Comparison of ENCODE assay signal across 13 cellular contexts in genomic region chr6:160101262-160102205, GRCh38. TPM values are rescaled to one million over a fixed set of nuclear protein-coding genes. Genes with fewer than 3 reads are reported as not detected.
DNase-seq lines count a peak whose midpoint lies in the region; ATAC-seq and TF ChIP-seq lines count a peak whose summit lies in the region.
"Had no signal": no experiment of that assay in that cellular context is flagged by ENCODE, and none has a peak within 500 bp of the region (broad histone marks: within the 10 kb centered on the region; RNA-seq: fewer than 3 reads in every experiment).

No MANE protein-coding gene starts in this region.

- H3K4me1 Mint-ChIP-seq in activated CD4-positive, alpha-beta T cell treated with anti-CD3 and anti-CD28 coated beads for 36 hours = peaks cover 11% of the 10 kb centered on the region
- H3K4me1 Mint-ChIP-seq in activated CD4-positive, alpha-beta memory T cell treated with anti-CD3 and anti-CD28 coated beads for 36 hours (ENCODE audit: low read depth) = peaks cover 13% of the 10 kb centered on the region

- H3K27me3 ChIP-seq in heart right ventricle (no peaks in the 10 kb centered on the region), sigmoid colon (no peaks in the 10 kb centered on the region)
- H3K27me3 ChIP-seq in effector memory CD4-positive, alpha-beta T cell (replicated peaks; ENCODE audit: control insufficient read depth, insufficient read depth, low read length, poor library complexity, severe bottlenecking) = no peaks in the 10 kb centered on the region
- H3K27me3 ChIP-seq: testis had no signal

- 68 to 74% methylated on average over 23 of the region's 23 CpGs for WGBS in heart right ventricle, 2 donors
- 84 to 90% methylated on average over 23 of the region's 23 CpGs for WGBS in sigmoid colon, 2 donors

- H3K4me3 ChIP-seq in heart right ventricle (no peak overlapping the region), sigmoid colon (no peak overlapping the region)
- no peak overlapping the region for H3K4me3 ChIP-seq in effector memory CD4-positive, alpha-beta T cell (ENCODE audit: insufficient read depth, low read depth, low read length, poor library complexity, severe bottlenecking)
- H3K4me3 ChIP-seq: prostate gland, testis had no signal

- peak overlapping the region; percentile 61 for H3K27ac Mint-ChIP-seq in activated CD4-positive, alpha-beta T cell treated with anti-CD3 and anti-CD28 coated beads for 36 hours
- H3K27ac Mint-ChIP-seq in activated CD4-positive, alpha-beta memory T cell treated with anti-CD3 and anti-CD28 coated beads for 36 hours = peak overlapping the region; percentile 57

- no peaks in the 10 kb centered on the region for H3K27me3 Mint-ChIP-seq in activated CD4-positive, alpha-beta T cell treated with anti-CD3 and anti-CD28 coated beads for 36 hours
- no peaks in the 10 kb centered on the region for H3K27me3 Mint-ChIP-seq in activated CD4-positive, alpha-beta memory T cell treated with anti-CD3 and anti-CD28 coated beads for 36 hours

- H3K4me3 Mint-ChIP-seq in activated CD4-positive, alpha-beta T cell treated with anti-CD3 and anti-CD28 coated beads for 36 hours = no peak overlapping the region
- no peak overlapping the region for H3K4me3 Mint-ChIP-seq in activated CD4-positive, alpha-beta memory T cell treated with anti-CD3 and anti-CD28 coated beads for 36 hours

- H3K9me3 Mint-ChIP-seq in activated CD4-positive, alpha-beta T cell treated with anti-CD3 and anti-CD28 coated beads for 36 hours (ENCODE audit: low read depth) = no peaks in the 10 kb centered on the region
- no peaks in the 10 kb centered on the region for H3K9me3 Mint-ChIP-seq in activated CD4-positive, alpha-beta memory T cell treated with anti-CD3 and anti-CD28 coated beads for 36 hours

- TF ChIP-seq POLR2A in sigmoid colon (IDR thresholded peaks at IDR 0.05) = no peak

- no peak for DNase-seq in activated CD4-positive, alpha-beta T cell treated with anti-CD3 and anti-CD28 coated beads for 36 hours
- DNase-seq in activated CD4-positive, alpha-beta T cell treated with anti-CD3 and anti-CD28 coated beads for 1 hour = no peak
- no peak for DNase-seq in activated CD4-positive, alpha-beta memory T cell treated with anti-CD3 and anti-CD28 coated beads for 36 hours
- DNase-seq in heart right ventricle (peak in 1 of 2 donors; percentile 33), sciatic nerve (ENCODE audit: low spot score) (no peak), sigmoid colon (no peak)
- DNase-seq in stimulated activated CD4-positive, alpha-beta T cell treated with anti-CD3 and anti-CD28 coated beads, Interleukin-15, amount 100 ng/mL, for 24 hours = no peak
- DNase-seq in effector memory CD4-positive, alpha-beta T cell = no peak
- DNase-seq: NCI-H187, PC-3, testis had no signal

- H3K36me3 ChIP-seq in heart right ventricle = peaks cover 0 to 97% (median 54%) of the 10 kb centered on the region in 9 donors
- H3K36me3 ChIP-seq in sigmoid colon = peaks cover 22 to 70% (median 36%) of the 10 kb centered on the region in 4 donors
- peaks cover 39% of the 10 kb centered on the region for H3K36me3 ChIP-seq in effector memory CD4-positive, alpha-beta T cell (ENCODE audit: control insufficient read depth, insufficient read depth, low read length)
- H3K36me3 ChIP-seq: prostate gland had no signal

- TF ChIP-seq CTCF in heart right ventricle (IDR thresholded peaks at IDR 0.05) = no peak
- TF ChIP-seq CTCF in sigmoid colon (IDR thresholded peaks at IDR 0.05) = no peak

- no peak for TF ChIP-seq EP300 in sigmoid colon (IDR thresholded peaks at IDR 0.05)

- CTCF ChIA-PET in activated CD4-positive, alpha-beta T cell treated with anti-CD3 and anti-CD28 coated beads for 36 hours (lab: Charles Lee) = interaction anchor here (0.5 to 1.5 kb wide), 5 partner anchors 12 to 831 kb away, joined by 3 to 4 read pairs (median 3); no protein-coding TSS in a partner anchor
- CTCF ChIA-PET in activated CD4-positive, alpha-beta memory T cell treated with anti-CD3 and anti-CD28 coated beads for 36 hours (lab: Charles Lee) = no interaction called here

- POLR2A ChIA-PET in activated CD4-positive, alpha-beta T cell treated with anti-CD3 and anti-CD28 coated beads for 36 hours (lab: Charles Lee) = no interaction called here
- POLR2A ChIA-PET in activated CD4-positive, alpha-beta memory T cell treated with anti-CD3 and anti-CD28 coated beads for 36 hours (lab: Charles Lee) = no interaction called here

- peaks cover 58% of the 10 kb centered on the region for H3K36me3 Mint-ChIP-seq in activated CD4-positive, alpha-beta T cell treated with anti-CD3 and anti-CD28 coated beads for 36 hours (ENCODE audit: low read depth)
- peaks cover 55% of the 10 kb centered on the region for H3K36me3 Mint-ChIP-seq in activated CD4-positive, alpha-beta memory T cell treated with anti-CD3 and anti-CD28 coated beads for 36 hours

- peak; percentile 16 for ATAC-seq in activated CD4-positive, alpha-beta T cell treated with anti-CD3 and anti-CD28 coated beads for 36 hours
- ATAC-seq in heart right ventricle (peak in 7 of 8 donors; percentile 13 to 64 (median 27)), sciatic nerve (peak; percentile 5)
- ATAC-seq: PC-3 had no signal

- peaks cover 0 to 27% (median 6%) of the 10 kb centered on the region in 9 donors for H3K4me1 ChIP-seq in heart right ventricle
- H3K4me1 ChIP-seq in sigmoid colon = no peaks in the 10 kb centered on the region
- H3K4me1 ChIP-seq in effector memory CD4-positive, alpha-beta T cell (ENCODE audit: control insufficient read depth, insufficient read depth, low read length, poor library complexity, severe bottlenecking) = no peaks in the 10 kb centered on the region
- H3K4me1 ChIP-seq: prostate gland, testis had no signal

- H3K9me3 ChIP-seq in heart right ventricle = no peaks in the 10 kb centered on the region
- no peaks in the 10 kb centered on the region for H3K9me3 ChIP-seq in sigmoid colon
- H3K9me3 ChIP-seq in effector memory CD4-positive, alpha-beta T cell (ENCODE audit: control insufficient read depth, low read length) = no peaks in the 10 kb centered on the region
- H3K9me3 ChIP-seq: prostate gland, testis had no signal

- peak overlapping the region in 1 of 10 donors; percentile 10 for H3K27ac ChIP-seq in heart right ventricle
- no peak overlapping the region for H3K27ac ChIP-seq in sigmoid colon
- H3K27ac ChIP-seq in effector memory CD4-positive, alpha-beta T cell (ENCODE audit: insufficient read depth, low read length, poor library complexity, severe bottlenecking) = no peak overlapping the region
- H3K27ac ChIP-seq: testis had no signal

- intact Hi-C loops in activated CD4-positive, alpha-beta T cell treated with anti-CD3 and anti-CD28 coated beads for 36 hours (cut with DNase I, micrococcal nuclease) = loop anchor here (1.0 to 10.0 kb wide), 3 partner anchors 134 to 407 kb away; partner anchors contain the start of gene SOD2 (in 1 of the 2)
- intact Hi-C loops in activated CD4-positive, alpha-beta memory T cell treated with anti-CD3 and anti-CD28 coated beads for 36 hours (cut with micrococcal nuclease) = loop anchor here (2.0 kb wide), 2 partner anchors 239 to 311 kb away; partner anchors contain the start of gene MRPL18
- intact Hi-C loops in heart right ventricle (cut with DNase I) = loop anchor here in 2 of 10 donors (5.0 to 10.0 kb wide), 2 partner anchors 237 to 239 kb away; no protein-coding TSS in a partner anchor
- intact Hi-C loops in sciatic nerve (cut with DNase I) = no loop called here
- intact Hi-C loops in sigmoid colon (cut with DNase I) = no loop called here

RNA-seq across cellular contexts. Expression of gene SLC22A1, which starts 20.1 kb away (rescaled TPM):
- total RNA-seq in activated CD4-positive, alpha-beta T cell treated with anti-CD3 and anti-CD28 coated beads for 36 hours = 1 to 10 TPM in 1 of 2 experiments, under 1 TPM in 1; 0.78 to 1.2 TPM
- under 1 TPM; 0.14 to 0.99 TPM for total RNA-seq in activated CD4-positive, alpha-beta memory T cell treated with anti-CD3 and anti-CD28 coated beads for 36 hours
- 1 to 10 TPM in 1 of 10 donors, under 1 TPM in 7, not detected in 2; 0.16 to 1.4 (median 0.51) TPM for total RNA-seq in heart right ventricle
- polyA plus RNA-seq in heart right ventricle = under 1 TPM in 1 of 2 donors, not detected in 1; 0.10 TPM
- total RNA-seq in sciatic nerve = 1.1 TPM
- total RNA-seq in sigmoid colon = 1 to 10 TPM in 2 of 4 donors, under 1 TPM in 1, not detected in 1; 0.99 to 1.9 (median 1.1) TPM
- under 1 TPM in 1 of 3 donors, not detected in 2; 0.58 TPM for polyA plus RNA-seq in sigmoid colon
- total RNA-seq: lung microvascular endothelial cell had no signal

Comparison
In these comparisons a context has a peak if more than half of its experiments do, and no peak if none do; other contexts are left out.
1. intact Hi-C loops: an anchor here in activated CD4-positive, alpha-beta T cell treated with anti-CD3 and anti-CD28 coated beads for 36 hours (1.0 to 10.0 kb wide) and activated CD4-positive, alpha-beta memory T cell treated with anti-CD3 and anti-CD28 coated beads for 36 hours (2.0 kb wide); none called in sciatic nerve and sigmoid colon.